In the genomic region with DNA sequence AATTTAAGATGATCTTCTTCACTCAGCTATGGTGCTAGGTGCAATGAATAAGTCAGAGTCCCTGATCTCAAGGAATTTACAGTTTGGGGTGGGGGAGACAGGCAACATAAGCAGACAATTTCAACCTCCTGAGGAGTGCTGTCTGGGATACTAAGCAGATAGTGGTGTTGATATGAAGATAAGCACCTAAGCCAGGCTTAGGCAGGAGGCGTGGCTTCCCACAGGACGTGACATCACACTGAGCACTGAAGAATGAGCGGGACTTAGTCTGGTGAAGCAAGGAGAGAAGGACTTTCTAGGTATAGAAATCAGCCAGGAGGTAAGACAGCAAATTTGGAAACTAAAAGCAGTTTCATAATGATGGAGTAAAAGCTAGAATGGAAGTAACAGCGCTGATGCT, we compare ENCODE assay signal across 19 cellular contexts.
DNase-seq lines count a peak whose midpoint lies in the region; ATAC-seq lines count a peak whose summit lies in the region.
"Had no signal": no experiment of that assay in that cellular context is flagged by ENCODE, and none has a peak within 500 bp of the region (broad histone marks: within the 10 kb centered on the region; RNA-seq: fewer than 3 reads in every experiment).

No MANE protein-coding gene starts in this region.

- H3K27me3 Mint-ChIP-seq in stimulated activated naive CD8-positive, alpha-beta T cell treated with anti-CD3 and anti-CD28 coated beads, Interleukin-15, amount 100 ng/mL, for 72 hours: peaks cover 72% of the 10 kb centered on the region
- H3K27me3 Mint-ChIP-seq in activated naive CD8-positive, alpha-beta T cell treated with anti-CD3 and anti-CD28 coated beads, Interleukin-2, amount 50 U/mL, for 24 hours: peaks cover 46% of the 10 kb centered on the region

- no peaks in the 10 kb centered on the region for H3K9me3 Mint-ChIP-seq in stimulated activated naive CD8-positive, alpha-beta T cell treated with anti-CD3 and anti-CD28 coated beads, Interleukin-15, amount 100 ng/mL, for 72 hours
- H3K9me3 Mint-ChIP-seq in activated naive CD8-positive, alpha-beta T cell treated with anti-CD3 and anti-CD28 coated beads, Interleukin-2, amount 50 U/mL, for 24 hours: no peaks in the 10 kb centered on the region

- H3K27ac Mint-ChIP-seq in stimulated activated naive CD8-positive, alpha-beta T cell treated with anti-CD3 and anti-CD28 coated beads, Interleukin-15, amount 100 ng/mL, for 72 hours: no peak overlapping the region
- no peak overlapping the region for H3K27ac Mint-ChIP-seq in activated naive CD8-positive, alpha-beta T cell treated with anti-CD3 and anti-CD28 coated beads, Interleukin-2, amount 50 U/mL, for 24 hours
- H3K27ac Mint-ChIP-seq: B cell had no signal

- H3K4me1 Mint-ChIP-seq in stimulated activated naive CD8-positive, alpha-beta T cell treated with anti-CD3 and anti-CD28 coated beads, Interleukin-15, amount 100 ng/mL, for 72 hours: peaks cover 14% of the 10 kb centered on the region
- peaks cover 14% of the 10 kb centered on the region for H3K4me1 Mint-ChIP-seq in activated naive CD8-positive, alpha-beta T cell treated with anti-CD3 and anti-CD28 coated beads, Interleukin-2, amount 50 U/mL, for 24 hours

- DNase-seq in activated CD4-positive, CD25-positive, alpha-beta regulatory T cell (lab: John Stamatoyannopoulos, UW): no peak
- peak; percentile 28 for DNase-seq in stimulated activated naive CD8-positive, alpha-beta T cell treated with anti-CD3 and anti-CD28 coated beads, Interleukin-15, Interleukin-2, amounts not matched to agents 100 U/mL and 50 U/mL, for 24 hours
- DNase-seq in stimulated activated naive CD8-positive, alpha-beta T cell treated with anti-CD3 and anti-CD28 coated beads, Interleukin-15, amount 100 ng/mL, for 72 hours: no peak
- DNase-seq in activated naive CD8-positive, alpha-beta T cell treated with anti-CD3 and anti-CD28 coated beads, Interleukin-2, amount 50 U/mL, for 24 hours: no peak
- no peak for DNase-seq in OCI-M1 (lab: John Stamatoyannopoulos, UW)
- no peak for DNase-seq in nucleus accumbens (lab: John Stamatoyannopoulos, UW)
- DNase-seq: dermis blood vessel endothelial cell; foreskin keratinocyte; GOT3; KBM-7; mammary epithelial cell; NCI-H1930; NCI-H345; NK-92 treated with Interleukin-12 subunit alpha and Interleukin-12 subunit beta, amount 100 ng/mL, for 24 hours; ovary had no signal

- H3K4me3 Mint-ChIP-seq in stimulated activated naive CD8-positive, alpha-beta T cell treated with anti-CD3 and anti-CD28 coated beads, Interleukin-15, amount 100 ng/mL, for 72 hours: no peak overlapping the region
- no peak overlapping the region for H3K4me3 Mint-ChIP-seq in activated naive CD8-positive, alpha-beta T cell treated with anti-CD3 and anti-CD28 coated beads, Interleukin-2, amount 50 U/mL, for 24 hours
- H3K4me3 Mint-ChIP-seq: B cell had no signal

- H3K36me3 Mint-ChIP-seq in activated naive CD8-positive, alpha-beta T cell treated with anti-CD3 and anti-CD28 coated beads, Interleukin-2, amount 50 U/mL, for 24 hours (ENCODE audit: low read depth): no peaks in the 10 kb centered on the region

- ATAC-seq in activated CD4-positive, CD25-positive, alpha-beta regulatory T cell treated with anti-CD3 and anti-CD28 coated beads, Interleukin-2, amount 50 U/mL, for 24 hours: peak; percentile 38 to 75
- no peak for ATAC-seq in stimulated activated naive CD8-positive, alpha-beta T cell treated with anti-CD3 and anti-CD28 coated beads, Interleukin-15, Interleukin-2, amounts not matched to agents 100 U/mL and 50 U/mL, for 24 hours
- no peak for ATAC-seq in stimulated activated naive CD8-positive, alpha-beta T cell treated with anti-CD3 and anti-CD28 coated beads, Interleukin-15, amount 100 ng/mL, for 72 hours
- ATAC-seq in activated naive CD8-positive, alpha-beta T cell treated with anti-CD3 and anti-CD28 coated beads, Interleukin-2, amount 50 U/mL, for 24 hours: peak; percentile 50
- ATAC-seq in GM21381 (IDR thresholded peaks at IDR 0.05; ENCODE audit: unreplicated experiment): no peak
- ATAC-seq: foreskin keratinocyte, sciatic nerve had no signal

Comparison
In these comparisons a context has a peak if more than half of its experiments do, and no peak if none do; other contexts are left out.
1. ATAC-seq: peak in activated CD4-positive, CD25-positive, alpha-beta regulatory T cell treated with anti-CD3 and anti-CD28 coated beads, Interleukin-2, amount 50 U/mL, for 24 hours (2 of 2) and activated naive CD8-positive, alpha-beta T cell treated with anti-CD3 and anti-CD28 coated beads, Interleukin-2, amount 50 U/mL, for 24 hours (single experiment); none in stimulated activated naive CD8-positive, alpha-beta T cell treated with anti-CD3 and anti-CD28 coated beads, Interleukin-15, Interleukin-2, amounts not matched to agents 100 U/mL and 50 U/mL, for 24 hours (single experiment), stimulated activated naive CD8-positive, alpha-beta T cell treated with anti-CD3 and anti-CD28 coated beads, Interleukin-15, amount 100 ng/mL, for 72 hours (single experiment) and GM21381 (single experiment).